Comparison of ENCODE assay signal across 13 cellular contexts in the genomic region with DNA sequence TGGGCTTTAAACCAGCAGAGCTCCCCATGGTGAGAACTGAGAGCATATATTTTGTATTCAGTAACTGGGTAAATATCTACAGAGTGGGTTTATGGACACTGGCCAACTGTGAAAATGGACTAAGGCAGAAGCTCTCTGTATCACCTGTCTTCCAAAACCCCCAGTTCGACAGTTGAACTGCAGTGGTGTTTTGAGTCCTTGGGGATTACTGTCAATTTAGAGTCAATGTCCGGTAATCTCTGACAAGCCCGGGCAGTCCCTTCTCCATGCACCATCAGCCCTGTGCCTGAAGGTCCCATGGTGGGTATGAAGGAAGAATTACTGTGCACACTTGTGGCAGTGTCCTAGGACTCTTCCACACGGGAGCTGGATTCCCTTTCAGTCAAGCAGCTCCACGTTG.
DNase-seq lines count a peak whose midpoint lies in the region; ATAC-seq and TF ChIP-seq lines count a peak whose summit lies in the region.
"Had no signal": no experiment of that assay in that cellular context is flagged by ENCODE, and none has a peak within 500 bp of the region (broad histone marks: within the 10 kb centered on the region; RNA-seq: fewer than 3 reads in every experiment).

No MANE protein-coding gene starts in this region.

- DNase-seq in NCI-H146 (lab: John Stamatoyannopoulos, UW) (peak; percentile 55), NCI-H146 treated with DMSO at 0.1 percent for 48 hours (lab: John Stamatoyannopoulos, UW; ENCODE audit: unreplicated experiment) (no peak), left lung (no peak), immature natural killer cell (no peak)
- DNase-seq in stimulated activated CD4-positive, alpha-beta T cell treated with anti-CD3 and anti-CD28 coated beads, Interleukin-12 subunit alpha, Interleukin-12 subunit beta, amount 100 ng/mL, for 4 hours = no peak
- DNase-seq in activated CD4-positive, alpha-beta memory T cell treated with anti-CD3 and anti-CD28 coated beads, Interleukin-2, amount 10 ng/mL, durations not matched to agents 7 days and 5 days = no peak
- DNase-seq: 8988T, dermis blood vessel endothelial cell, DMS153, NCI-H1048 had no signal

- H3K27ac Mint-ChIP-seq in immature natural killer cell = no peak overlapping the region
- H3K27ac Mint-ChIP-seq in activated CD4-positive, alpha-beta memory T cell treated with anti-CD3 and anti-CD28 coated beads, Interleukin-2, amount 10 ng/mL, durations not matched to agents 7 days and 5 days = no peak overlapping the region

- no peaks in the 10 kb centered on the region for H3K4me1 ChIP-seq in left lung

- TF ChIP-seq CTCF in left lung (IDR thresholded peaks at IDR 0.05) = no peak

- no peak overlapping the region for H3K4me3 Mint-ChIP-seq in immature natural killer cell
- no peak overlapping the region for H3K4me3 Mint-ChIP-seq in activated CD4-positive, alpha-beta memory T cell treated with anti-CD3 and anti-CD28 coated beads, Interleukin-2, amount 10 ng/mL, durations not matched to agents 7 days and 5 days

- no peaks in the 10 kb centered on the region for H3K9me3 ChIP-seq in left lung
- H3K9me3 ChIP-seq: neutrophil had no signal

- peaks cover 4 to 12% (median 10%) of the 10 kb centered on the region in 3 donors for H3K27me3 Mint-ChIP-seq in immature natural killer cell (ENCODE audit: low read depth in 3 of 3)
- H3K27me3 Mint-ChIP-seq in activated CD4-positive, alpha-beta memory T cell treated with anti-CD3 and anti-CD28 coated beads, Interleukin-2, amount 10 ng/mL, durations not matched to agents 7 days and 5 days = peaks cover 21% of the 10 kb centered on the region

- POLR2A ChIA-PET in activated CD4-positive, alpha-beta memory T cell treated with anti-CD3 and anti-CD28 coated beads, Interleukin-2, amount 10 ng/mL, durations not matched to agents 7 days and 5 days (lab: Charles Lee) = no interaction called here

- no peaks in the 10 kb centered on the region for H3K36me3 ChIP-seq in left lung
- H3K36me3 ChIP-seq: neutrophil had no signal

- intact Hi-C loops in left lung (cut with DNase I) = no loop called here

- no peaks in the 10 kb centered on the region for H3K36me3 Mint-ChIP-seq in immature natural killer cell
- no peaks in the 10 kb centered on the region for H3K36me3 Mint-ChIP-seq in activated CD4-positive, alpha-beta memory T cell treated with anti-CD3 and anti-CD28 coated beads, Interleukin-2, amount 10 ng/mL, durations not matched to agents 7 days and 5 days (ENCODE audit: low read depth)

- peak; percentile 74 for ATAC-seq in GM21723 (IDR thresholded peaks at IDR 0.05; ENCODE audit: unreplicated experiment)
- ATAC-seq in HG03175 (IDR thresholded peaks at IDR 0.05; ENCODE audit: unreplicated experiment) = peak; percentile 80
- peak; percentile 42 for ATAC-seq in left lung

- peaks cover 0 to 18% of the 10 kb centered on the region in 2 donors for H3K27me3 ChIP-seq in left lung

- CTCF ChIA-PET in activated CD4-positive, alpha-beta memory T cell treated with anti-CD3 and anti-CD28 coated beads, Interleukin-2, amount 10 ng/mL, durations not matched to agents 7 days and 5 days (lab: Charles Lee) = no interaction called here

- no peak overlapping the region for H3K4me3 ChIP-seq in left lung

- no peak overlapping the region for H3K27ac ChIP-seq in left lung
- H3K27ac ChIP-seq: neutrophil had no signal

- peaks cover 0 to 1% (median 0%) of the 10 kb centered on the region in 6 donors for H3K9me3 Mint-ChIP-seq in immature natural killer cell
- H3K9me3 Mint-ChIP-seq in activated CD4-positive, alpha-beta memory T cell treated with anti-CD3 and anti-CD28 coated beads, Interleukin-2, amount 10 ng/mL, durations not matched to agents 7 days and 5 days = no peaks in the 10 kb centered on the region

- no peaks in the 10 kb centered on the region for H3K4me1 Mint-ChIP-seq in immature natural killer cell
- H3K4me1 Mint-ChIP-seq in activated CD4-positive, alpha-beta memory T cell treated with anti-CD3 and anti-CD28 coated beads, Interleukin-2, amount 10 ng/mL, durations not matched to agents 7 days and 5 days = no peaks in the 10 kb centered on the region
